Comparison of ENCODE assay signal across 21 cellular contexts in the genomic region with DNA sequence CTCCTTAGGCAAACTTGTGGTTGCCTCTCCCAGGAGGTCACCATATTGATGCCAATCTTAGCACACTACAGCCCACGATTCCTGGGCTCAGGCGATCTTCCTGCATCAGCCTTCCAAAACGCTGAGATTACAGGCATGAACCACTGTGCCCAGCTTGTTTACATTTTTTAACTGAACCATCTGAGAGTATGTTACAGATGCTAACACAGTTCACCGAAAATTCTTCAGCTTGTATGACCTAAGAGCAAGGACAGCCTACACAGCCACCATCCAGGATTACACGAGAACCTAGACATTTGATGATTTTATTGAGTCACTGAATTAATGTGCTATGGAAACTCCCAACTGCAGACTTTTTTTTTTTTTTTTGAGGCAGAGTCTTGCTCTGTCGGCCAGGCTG. TPM values are rescaled to one million over a fixed set of nuclear protein-coding genes. Genes with fewer than 3 reads are reported as not detected.
A peak's percentile ranks its signal among the peaks of the same experiment; 100 is the strongest.
DNase-seq lines count a peak whose midpoint lies in the region; FAIRE-seq and TF ChIP-seq lines count a peak whose summit lies in the region.
"Had no signal": no experiment of that assay in that cellular context is flagged by ENCODE, and none has a peak within 500 bp of the region (broad histone marks: within the 10 kb centered on the region; RNA-seq: fewer than 3 reads in every experiment).

No MANE protein-coding gene starts in this region.

- no peak overlapping the region for H3K4me3 Mint-ChIP-seq in activated naive CD4-positive, alpha-beta T cell treated with anti-CD3 and anti-CD28 coated beads, Interleukin-2, amount 10 ng/mL, durations not matched to agents 7 days and 5 days
- H3K4me3 Mint-ChIP-seq: activated T-helper 1 cell treated with anti-CD3 and anti-CD28 coated beads, Interleukin-12 subunit alpha, Interleukin-12 subunit beta, Interleukin-2, Interleukin-4 antibody, amounts not matched to agents 30 ng/mL and 10 ng/mL and 1 ng/mL, durations not matched to agents 14 hours and 24 hours and 36 hours; dendritic cell treated with granulocyte-macrophage colony-stimulating factor and Interleukin-4, amounts not matched to agents 40 ng/mL and 50 ng/mL, for 4 days; T-helper 1 cell treated with Interleukin-12 subunit alpha and Interleukin-12 subunit beta and Interleukin-4 antibody, amounts not matched to agents 30 μg/mL and 1 μg/mL, for 36 hours had no signal

- H3K9me3 Mint-ChIP-seq in activated naive CD4-positive, alpha-beta T cell treated with anti-CD3 and anti-CD28 coated beads, Interleukin-2, amount 10 ng/mL, durations not matched to agents 7 days and 5 days: no peaks in the 10 kb centered on the region
- H3K9me3 Mint-ChIP-seq: activated T-helper 1 cell treated with anti-CD3 and anti-CD28 coated beads, Interleukin-12 subunit alpha, Interleukin-12 subunit beta, Interleukin-2, Interleukin-4 antibody, amounts not matched to agents 30 ng/mL and 10 ng/mL and 1 ng/mL, durations not matched to agents 14 hours and 24 hours and 36 hours; dendritic cell treated with granulocyte-macrophage colony-stimulating factor and Interleukin-4, amounts not matched to agents 40 ng/mL and 50 ng/mL, for 4 days; T-helper 1 cell treated with Interleukin-12 subunit alpha and Interleukin-12 subunit beta and Interleukin-4 antibody, amounts not matched to agents 30 μg/mL and 1 μg/mL, for 36 hours had no signal

- H3K9me3 ChIP-seq in vagina (no peaks in the 10 kb centered on the region), HAP-1 (no peaks in the 10 kb centered on the region)
- no peaks in the 10 kb centered on the region for H3K9me3 ChIP-seq in effector memory CD4-positive, alpha-beta T cell (ENCODE audit: control insufficient read depth, low read length)
- H3K9me3 ChIP-seq: ascending aorta, upper lobe of right lung had no signal

- H3K27ac ChIP-seq in vagina: peak overlapping the region; percentile 28
- H3K27ac ChIP-seq in coronary artery: no peak overlapping the region
- no peak overlapping the region for H3K27ac ChIP-seq in effector memory CD4-positive, alpha-beta T cell (ENCODE audit: insufficient read depth, low read length, poor library complexity, severe bottlenecking)
- H3K27ac ChIP-seq: ascending aorta, skin epidermis, upper lobe of right lung had no signal

- H3K27me3 ChIP-seq in vagina: no peaks in the 10 kb centered on the region
- H3K27me3 ChIP-seq in HAP-1 (ENCODE audit: low read depth): no peaks in the 10 kb centered on the region
- H3K27me3 ChIP-seq in effector memory CD4-positive, alpha-beta T cell (replicated peaks; ENCODE audit: control insufficient read depth, insufficient read depth, low read length, poor library complexity, severe bottlenecking): no peaks in the 10 kb centered on the region
- H3K27me3 ChIP-seq: ascending aorta, upper lobe of right lung had no signal

- H3K4me3 ChIP-seq in fibroblast of mammary gland (ENCODE audit: control insufficient read depth, low read depth, low read length) (no peak overlapping the region), vagina (no peak overlapping the region), HAP-1 (no peak overlapping the region), coronary artery (no peak overlapping the region)
- no peak overlapping the region for H3K4me3 ChIP-seq in effector memory CD4-positive, alpha-beta T cell (ENCODE audit: insufficient read depth, low read depth, low read length, poor library complexity, severe bottlenecking)
- H3K4me3 ChIP-seq: ascending aorta, skin epidermis, upper lobe of right lung had no signal

- peak overlapping the region; percentile 25 for H3K27ac Mint-ChIP-seq in activated naive CD4-positive, alpha-beta T cell treated with anti-CD3 and anti-CD28 coated beads, Interleukin-2, amount 10 ng/mL, durations not matched to agents 7 days and 5 days
- H3K27ac Mint-ChIP-seq: activated T-helper 1 cell treated with anti-CD3 and anti-CD28 coated beads, Interleukin-12 subunit alpha, Interleukin-12 subunit beta, Interleukin-2, Interleukin-4 antibody, amounts not matched to agents 30 ng/mL and 10 ng/mL and 1 ng/mL, durations not matched to agents 14 hours and 24 hours and 36 hours; dendritic cell treated with granulocyte-macrophage colony-stimulating factor and Interleukin-4, amounts not matched to agents 40 ng/mL and 50 ng/mL, for 4 days; T-helper 1 cell treated with Interleukin-12 subunit alpha and Interleukin-12 subunit beta and Interleukin-4 antibody, amounts not matched to agents 30 μg/mL and 1 μg/mL, for 36 hours had no signal

- no peak for DNase-seq in activated naive CD4-positive, alpha-beta T cell treated with anti-CD3 and anti-CD28 coated beads, Interleukin-2, amount 10 ng/mL, durations not matched to agents 7 days and 5 days
- no peak for DNase-seq in activated naive CD4-positive, alpha-beta T cell (lab: John Stamatoyannopoulos, UW)
- peak; percentile 43 for DNase-seq in RCC 7860 (ENCODE audit: low spot score)
- DNase-seq in fibroblast of mammary gland (ENCODE audit: low read depth): peak; percentile 59
- no peak for DNase-seq in vagina (ENCODE audit: extremely low spot score in 2 of 2)
- DNase-seq in HAP-1 (ENCODE audit: low spot score in 2 of 2): no peak
- DNase-seq in coronary artery (ENCODE audit: low spot score): no peak
- no peak for DNase-seq in effector memory CD4-positive, alpha-beta T cell
- DNase-seq: AML-193; DMS 273 treated with DMSO at 0.1 percent for 48 hours; hypothalamus; left colon; NCI-H146; NCI-H2227 treated with DMSO at 0.1 percent for 48 hours; stimulated activated naive CD4-positive, alpha-beta T cell; upper lobe of right lung had no signal

- H3K36me3 Mint-ChIP-seq in activated naive CD4-positive, alpha-beta T cell treated with anti-CD3 and anti-CD28 coated beads, Interleukin-2, amount 10 ng/mL, durations not matched to agents 7 days and 5 days: peaks cover 19% of the 10 kb centered on the region

- in situ Hi-C loops in HAP-1 (cut with MboI; ENCODE audit: low sequenced_read_pairs): no loop called here

- no peak for TF ChIP-seq POLR2A in vagina (IDR thresholded peaks at IDR 0.05)

- TF ChIP-seq CTCF in fibroblast of mammary gland (conservative IDR thresholded peaks at IDR 0.05; ENCODE audit: control insufficient read depth, insufficient read depth, low read depth, low read length): no peak
- TF ChIP-seq CTCF in vagina (IDR thresholded peaks at IDR 0.05): no peak
- no peak for TF ChIP-seq CTCF in coronary artery (IDR thresholded peaks at IDR 0.05)

- CTCF ChIA-PET in activated naive CD4-positive, alpha-beta T cell treated with anti-CD3 and anti-CD28 coated beads, Interleukin-2, amount 10 ng/mL, durations not matched to agents 7 days and 5 days (lab: Charles Lee): interaction anchor here (1.8 to 21.2 kb wide), 3 partner anchors 11 to 37 kb away, joined by 5 to 506 read pairs (median 15); a partner anchor contains a TSS

- H3K4me1 ChIP-seq in vagina: peaks cover 19% of the 10 kb centered on the region
- peaks cover 5% of the 10 kb centered on the region for H3K4me1 ChIP-seq in HAP-1
- peaks cover 17% of the 10 kb centered on the region for H3K4me1 ChIP-seq in effector memory CD4-positive, alpha-beta T cell (ENCODE audit: control insufficient read depth, insufficient read depth, low read length, poor library complexity, severe bottlenecking)

- intact Hi-C loops in vagina (cut with DNase I): no loop called here

- H3K36me3 ChIP-seq in vagina (peaks cover 0 to 11% of the 10 kb centered on the region in 2 donors), HAP-1 (replicated peaks) (peaks cover 25% of the 10 kb centered on the region)
- peaks cover 4% of the 10 kb centered on the region for H3K36me3 ChIP-seq in effector memory CD4-positive, alpha-beta T cell (ENCODE audit: control insufficient read depth, insufficient read depth, low read length)

- H3K4me1 Mint-ChIP-seq in activated naive CD4-positive, alpha-beta T cell treated with anti-CD3 and anti-CD28 coated beads, Interleukin-2, amount 10 ng/mL, durations not matched to agents 7 days and 5 days: peaks cover 38% of the 10 kb centered on the region

- H3K27me3 Mint-ChIP-seq in activated naive CD4-positive, alpha-beta T cell treated with anti-CD3 and anti-CD28 coated beads, Interleukin-2, amount 10 ng/mL, durations not matched to agents 7 days and 5 days: no peaks in the 10 kb centered on the region
- H3K27me3 Mint-ChIP-seq: dendritic cell treated with granulocyte-macrophage colony-stimulating factor and Interleukin-4, amounts not matched to agents 40 ng/mL and 50 ng/mL, for 4 days had no signal

- FAIRE-seq in RCC 7860 (lab: Jason Lieb, UNC): no peak

RNA-seq across cellular contexts. Expression of a gene that starts 5.8 kb away (rescaled TPM):
- 1,638 TPM for total RNA-seq in vagina

RNA-seq across cellular contexts. Expression of a gene that starts 11.1 kb away (rescaled TPM):
- total RNA-seq in vagina: 6.4 TPM

RNA-seq across cellular contexts. Expression of a gene that starts 16.6 kb away (rescaled TPM):
- 28.2 TPM for total RNA-seq in vagina

RNA-seq across cellular contexts. Expression of a gene that starts 27.3 kb away (rescaled TPM):
- 108 TPM for total RNA-seq in vagina

RNA-seq across cellular contexts. Expression of a gene that starts 30.1 kb away (rescaled TPM):
- 34.1 TPM for total RNA-seq in vagina

Comparison
In these comparisons a context has a peak if more than half of its experiments do, and no peak if none do; other contexts are left out.
1. DNase-seq: peak in RCC 7860 (single experiment) and fibroblast of mammary gland (single experiment); none in activated naive CD4-positive, alpha-beta T cell treated with anti-CD3 and anti-CD28 coated beads, Interleukin-2, amount 10 ng/mL, durations not matched to agents 7 days and 5 days (single experiment), activated naive CD4-positive, alpha-beta T cell (0 of 4), vagina (0 of 2), HAP-1 (0 of 2), coronary artery (single experiment) and effector memory CD4-positive, alpha-beta T cell (0 of 3).